Comparison of ENCODE assay signal across 26 cellular contexts in genomic region chr5:44797723-44798122, GRCh38.
"Had no signal": no experiment of that assay in that cellular context is flagged by ENCODE, and none has a peak within 500 bp of the region (broad histone marks: within the 10 kb centered on the region; RNA-seq: fewer than 3 reads in every experiment).

No MANE protein-coding gene starts in this region.

- H3K27ac ChIP-seq: adrenal gland, SJSA1, WERI-Rb-1 had no signal

- H3K9me3 ChIP-seq: adrenal gland, SJSA1 had no signal

- H3K27me3 ChIP-seq: adrenal gland, MG63, SJSA1 had no signal

- H3K4me3 Mint-ChIP-seq: activated CD4-positive, alpha-beta T cell treated with anti-CD3 and anti-CD28 coated beads for 36 hours; activated CD8-positive, alpha-beta T cell treated with anti-CD3 and anti-CD28 coated beads for 36 hours; activated naive CD4-positive, alpha-beta T cell treated with anti-CD3 and anti-CD28 coated beads, Interleukin-2, amount 10 ng/mL, durations not matched to agents 7 days and 5 days; activated naive CD8-positive, alpha-beta T cell treated with anti-CD3 and anti-CD28 coated beads, Interleukin-2, amount 10 ng/mL, durations not matched to agents 7 days and 5 days; activated T-cell treated with anti-CD3 and anti-CD28 coated beads, Interleukin-2, amount 50 U/mL, for 72 hours; T-helper 1 cell treated with Interleukin-12 subunit alpha and Interleukin-12 subunit beta and Interleukin-4 antibody, amounts not matched to agents 30 μg/mL and 1 μg/mL, for 36 hours had no signal

- H3K4me1 Mint-ChIP-seq: activated CD4-positive, alpha-beta T cell treated with anti-CD3 and anti-CD28 coated beads for 36 hours had no signal

- H3K36me3 Mint-ChIP-seq: activated naive CD4-positive, alpha-beta T cell treated with anti-CD3 and anti-CD28 coated beads, Interleukin-2, amount 10 ng/mL, durations not matched to agents 7 days and 5 days; activated naive CD8-positive, alpha-beta T cell treated with anti-CD3 and anti-CD28 coated beads, Interleukin-2, amount 10 ng/mL, durations not matched to agents 7 days and 5 days had no signal

- H3K36me3 ChIP-seq: adrenal gland, MG63, SJSA1 had no signal

- DNase-seq: activated CD4-positive, alpha-beta T cell treated with anti-CD3 and anti-CD28 coated beads for 36 hours; activated CD8-positive, alpha-beta memory T cell treated with anti-CD3 and anti-CD28 coated beads, Interleukin-2, amount 50 U/mL, for 4 hours; activated CD8-positive, alpha-beta T cell treated with anti-CD3 and anti-CD28 coated beads for 36 hours; activated gamma-delta T cell treated with Interleukin-2 at 50 U/mL for 16 hours; activated naive CD4-positive, alpha-beta T cell treated with anti-CD3 and anti-CD28 coated beads, Interleukin-2, amount 10 ng/mL, durations not matched to agents 7 days and 5 days; activated naive CD8-positive, alpha-beta T cell treated with anti-CD3 and anti-CD28 coated beads, Interleukin-2, amount 10 ng/mL, durations not matched to agents 7 days and 5 days; activated T-cell treated with anti-CD3 and anti-CD28 coated beads, Interleukin-2, amount 50 U/mL, for 72 hours; adrenal gland; aorta; central memory CD4-positive, alpha-beta T cell; MG63; NCI-H1105 treated with DMSO at 0.1 percent for 48 hours; NCI-H1436 treated with DMSO at 0.1 percent for 48 hours; NCI-H187; NCI-H2081; NCI-H510A treated with DMSO at 0.1 percent for 48 hours; NCI-H69; PC-3; SHP77; WERI-Rb-1 had no signal

- ATAC-seq: activated CD4-positive, alpha-beta T cell treated with anti-CD3 and anti-CD28 coated beads for 36 hours; activated CD8-positive, alpha-beta T cell treated with anti-CD3 and anti-CD28 coated beads for 36 hours; activated T-cell treated with anti-CD3 and anti-CD28 coated beads, Interleukin-2, amount 50 U/mL, for 72 hours; PC-3; SK-N-SH treated with all-trans-retinoic acid at 6 μM for 48 hours had no signal

- FAIRE-seq: bronchial epithelial cell, RCC 7860 had no signal

- H3K4me1 ChIP-seq: adrenal gland, SJSA1 had no signal

- H3K27me3 Mint-ChIP-seq: activated CD8-positive, alpha-beta T cell treated with anti-CD3 and anti-CD28 coated beads for 36 hours; activated naive CD4-positive, alpha-beta T cell treated with anti-CD3 and anti-CD28 coated beads, Interleukin-2, amount 10 ng/mL, durations not matched to agents 7 days and 5 days; activated naive CD8-positive, alpha-beta T cell treated with anti-CD3 and anti-CD28 coated beads, Interleukin-2, amount 10 ng/mL, durations not matched to agents 7 days and 5 days had no signal

- H3K27ac Mint-ChIP-seq: activated CD4-positive, alpha-beta T cell treated with anti-CD3 and anti-CD28 coated beads for 36 hours; activated CD8-positive, alpha-beta T cell treated with anti-CD3 and anti-CD28 coated beads for 36 hours; activated naive CD4-positive, alpha-beta T cell treated with anti-CD3 and anti-CD28 coated beads, Interleukin-2, amount 10 ng/mL, durations not matched to agents 7 days and 5 days; activated naive CD8-positive, alpha-beta T cell treated with anti-CD3 and anti-CD28 coated beads, Interleukin-2, amount 10 ng/mL, durations not matched to agents 7 days and 5 days; activated T-helper 2 cell treated with anti-CD3 and anti-CD28 coated beads, Interferon-gamma antibody, Interleukin-2, Interleukin-4, amounts not matched to agents 10 μg/mL and 5 μg/mL and 100 μg/mL, durations not matched to agents 14 hours and 24 hours and 36 hours; T-helper 1 cell treated with Interleukin-12 subunit alpha and Interleukin-12 subunit beta and Interleukin-4 antibody, amounts not matched to agents 30 μg/mL and 1 μg/mL, for 36 hours had no signal

- H3K4me3 ChIP-seq: adrenal gland, MG63, SJSA1 had no signal
